ENCODE assay signal across 14 cellular contexts in genomic region chr10:33386926-33387325, GRCh38.
"Had no signal": no experiment of that assay in that cellular context is flagged by ENCODE, and none has a peak within 500 bp of the region (broad histone marks: within the 10 kb centered on the region; RNA-seq: fewer than 3 reads in every experiment).

No MANE protein-coding gene starts in this region.

- H3K36me3 Mint-ChIP-seq: activated CD4-positive, alpha-beta memory T cell treated with anti-CD3 and anti-CD28 coated beads for 36 hours; activated naive CD8-positive, alpha-beta T cell; brain; immature natural killer cell; natural killer cell treated with Interleukin-12 subunit alpha and Interleukin-12 subunit beta and Interleukin-15 and Interleukin-18, amount 100 ng/mL, for 72 hours had no signal

- H3K9me3 Mint-ChIP-seq: activated CD4-positive, alpha-beta memory T cell treated with anti-CD3 and anti-CD28 coated beads for 36 hours; immature natural killer cell; natural killer cell treated with Interleukin-12 subunit alpha and Interleukin-12 subunit beta and Interleukin-15 and Interleukin-18, amount 100 ng/mL, for 72 hours had no signal

- FAIRE-seq: TTC549, urothelium cell line had no signal

- H3K27me3 ChIP-seq: colonic mucosa, thyroid gland had no signal

- H3K4me3 ChIP-seq: colonic mucosa, thyroid gland had no signal

- H3K9me3 ChIP-seq: colonic mucosa, thyroid gland had no signal

- H3K4me3 Mint-ChIP-seq: activated CD4-positive, alpha-beta memory T cell treated with anti-CD3 and anti-CD28 coated beads for 36 hours; activated naive CD8-positive, alpha-beta T cell; brain; immature natural killer cell; natural killer cell treated with Interleukin-12 subunit alpha and Interleukin-12 subunit beta and Interleukin-15 and Interleukin-18, amount 100 ng/mL, for 72 hours had no signal

- ATAC-seq: natural killer cell treated with Interleukin-12 subunit alpha and Interleukin-12 subunit beta and Interleukin-15 and Interleukin-18, amount 100 ng/mL, for 72 hours had no signal

- H3K27ac ChIP-seq: colonic mucosa, thyroid gland had no signal

- H3K4me1 Mint-ChIP-seq: immature natural killer cell had no signal

- H3K4me1 ChIP-seq: colonic mucosa, thyroid gland had no signal

- H3K27ac Mint-ChIP-seq: activated CD4-positive, alpha-beta memory T cell treated with anti-CD3 and anti-CD28 coated beads for 36 hours; activated naive CD8-positive, alpha-beta T cell; brain; immature natural killer cell; natural killer cell treated with Interleukin-12 subunit alpha and Interleukin-12 subunit beta and Interleukin-15 and Interleukin-18, amount 100 ng/mL, for 72 hours had no signal

- H3K36me3 ChIP-seq: colonic mucosa, thyroid gland had no signal

- DNase-seq: activated CD4-positive, alpha-beta memory T cell treated with anti-CD3 and anti-CD28 coated beads for 36 hours; activated T-cell treated with anti-CD3 and anti-CD28 coated beads for 4 hours; amygdala; central memory CD4-positive, alpha-beta T cell; colonic mucosa; immature natural killer cell; stimulated activated CD4-positive, alpha-beta T cell treated with anti-CD3 and anti-CD28 coated beads, Interleukin-2, amount 100 ng/mL, for 24 hours; stimulated activated naive CD4-positive, alpha-beta T cell treated with Interleukin-2 at 50 U/mL for 16 hours; thyroid gland had no signal
